Comparison of ENCODE assay signal across 9 cellular contexts in the genomic region with DNA sequence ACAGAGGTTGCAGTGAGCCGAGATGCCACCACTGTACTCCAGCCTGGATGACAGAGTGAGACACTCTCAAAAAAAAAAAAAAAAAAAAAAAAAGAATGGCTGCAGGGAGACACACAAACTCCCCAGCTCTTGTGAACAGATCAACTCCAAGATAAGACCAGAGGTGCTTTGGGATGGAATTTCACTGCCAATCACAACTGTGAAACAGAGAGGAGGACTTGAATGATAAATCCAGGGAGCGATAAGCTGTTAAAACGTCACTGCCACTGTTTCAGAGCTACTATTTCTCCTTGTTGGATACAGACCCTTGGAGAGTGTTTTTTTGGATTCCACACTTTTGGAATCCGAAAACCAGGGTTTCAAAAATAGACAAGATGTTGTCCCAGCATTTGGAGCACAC.
"Had no signal": no experiment of that assay in that cellular context is flagged by ENCODE, and none has a peak within 500 bp of the region (broad histone marks: within the 10 kb centered on the region; RNA-seq: fewer than 3 reads in every experiment).

No MANE protein-coding gene starts in this region.

- H3K9me3 ChIP-seq: HAP-1 had no signal

- DNase-seq: GM23248, H7, HFFc6, IMR-90, KG1 had no signal

- FAIRE-seq: HTR-8/SVneo, K562 had no signal

- H2AFZ ChIP-seq: GM23248 had no signal

- ATAC-seq: HCT116, K562 had no signal

- H3K4me3 ChIP-seq: GM23248, HAP-1, K562 had no signal

- H3K27ac ChIP-seq: GM23248 had no signal

- H3K9ac ChIP-seq: GM23248 had no signal

- H3K36me3 ChIP-seq: HAP-1 had no signal
